25 cellular contexts compared by ENCODE assay signal in the genomic region with DNA sequence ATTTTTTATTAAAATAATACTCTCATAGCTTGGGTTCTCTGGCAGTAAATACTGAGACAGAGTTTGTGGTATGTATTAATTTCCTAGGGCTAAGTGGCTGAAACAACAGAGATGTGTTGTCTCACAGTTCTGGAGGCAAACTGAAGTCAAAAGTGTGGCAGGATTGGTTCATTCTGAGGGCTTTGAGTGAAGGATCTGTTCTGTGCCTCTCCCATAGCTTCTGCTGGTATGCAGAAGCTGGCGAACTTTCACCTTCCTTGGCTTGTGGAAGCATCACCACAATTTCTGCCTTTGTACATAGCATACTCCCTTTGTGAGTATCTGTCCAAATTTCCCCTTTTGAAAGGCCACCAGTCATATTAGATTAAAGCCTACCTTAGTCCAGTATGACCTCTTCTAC.
"Had no signal": no experiment of that assay in that cellular context is flagged by ENCODE, and none has a peak within 500 bp of the region (broad histone marks: within the 10 kb centered on the region; RNA-seq: fewer than 3 reads in every experiment).

No MANE protein-coding gene starts in this region.

- H3K4me3 ChIP-seq: pancreas, prostate gland, right lobe of liver, sigmoid colon, stomach, thoracic aorta, thyroid gland, tibial nerve, upper lobe of left lung, uterus had no signal

- H3K27me3 ChIP-seq: neutrophil, pancreas, right lobe of liver, sigmoid colon, stomach, thyroid gland, tibial nerve, upper lobe of left lung, uterus had no signal

- H3K27ac ChIP-seq: neutrophil, pancreas, prostate gland, right lobe of liver, sigmoid colon, stomach, thoracic aorta, thyroid gland, tibial nerve, upper lobe of left lung, uterus had no signal

- ATAC-seq: naive thymus-derived CD8-positive, alpha-beta T cell; natural killer cell treated with Interleukin-12 subunit alpha and Interleukin-12 subunit beta and Interleukin-15 and Interleukin-18, amount 100 ng/mL, for 72 hours; pancreas; right cardiac atrium; right lobe of liver; stimulated activated effector memory CD8-positive, alpha-beta T cell treated with anti-CD3 and anti-CD28 coated beads, Interleukin-12 subunit alpha, Interleukin-12 subunit beta, amount 100 ng/mL, for 72 hours; stimulated activated naive B cell treated with anti-CD40 and anti-IgM and Interleukin-4, amounts not matched to agents 10 μg/mL and 1 μg/mL and 100 μg/mL, for 72 hours had no signal

- H3K9me3 ChIP-seq: neutrophil, pancreas, prostate gland, right lobe of liver, sigmoid colon, stomach, thoracic aorta, thyroid gland, tibial nerve, upper lobe of left lung, uterus had no signal

- DNase-seq: naive thymus-derived CD8-positive, alpha-beta T cell; nephron progenitor cell; nucleus accumbens; pancreas; right cardiac atrium; right lobe of liver; sigmoid colon; small intestine; stimulated activated CD4-positive, alpha-beta T cell treated with anti-CD3 and anti-CD28 coated beads, Interleukin-15, amount 100 ng/mL, for 24 hours; stimulated activated CD4-positive, alpha-beta T cell treated with anti-CD3 and anti-CD28 coated beads, Interleukin-2, amount 100 ng/mL, for 24 hours; stimulated activated CD4-positive, alpha-beta T cell treated with anti-CD3 and anti-CD28 coated beads, Interleukin-2, amount 100 ng/mL, for 48 hours; stimulated activated CD4-positive, alpha-beta T cell treated with anti-CD3 and anti-CD28 coated beads, Interleukin-4, amount 100 ng/mL, for 24 hours; stimulated activated naive B cell treated with anti-CD40 and anti-IgM and Interleukin-4, amounts not matched to agents 10 μg/mL and 1 μg/mL and 100 μg/mL, for 72 hours; stimulated activated naive CD4-positive, alpha-beta T cell treated with Interleukin-2 at 50 U/mL for 16 hours; stomach; thyroid gland; trophoblast cell; upper lobe of left lung; uterus had no signal

- H3K36me3 ChIP-seq: uterus had no signal

- H3K4me1 ChIP-seq: prostate gland, right lobe of liver, sigmoid colon, stomach, thyroid gland, tibial nerve, upper lobe of left lung, uterus had no signal
